Comparison of ENCODE assay signal across 8 cellular contexts in the genomic region with DNA sequence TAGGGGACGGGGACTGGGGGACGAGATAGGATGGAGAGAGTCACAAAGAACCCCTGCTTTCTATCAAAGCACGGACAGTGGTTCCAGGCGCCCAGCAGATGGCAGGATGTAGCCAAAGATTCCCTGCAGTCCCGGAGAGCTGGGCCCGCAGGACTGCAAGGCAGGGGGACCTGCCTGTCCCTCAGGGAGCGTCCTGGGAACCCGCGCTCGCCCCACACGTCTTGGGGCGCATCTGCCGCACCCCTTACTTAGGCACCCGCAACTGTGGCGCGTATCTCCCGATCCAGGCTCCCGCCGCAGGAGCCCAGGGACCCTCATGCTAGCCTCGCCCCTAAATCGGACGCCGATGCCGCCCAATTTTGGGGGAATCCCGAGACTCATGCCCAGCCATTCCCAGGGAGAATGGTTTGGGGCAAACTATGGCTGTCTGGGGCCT. TPM values are rescaled to one million over a fixed set of nuclear protein-coding genes. Genes with fewer than 3 reads are reported as not detected.
DNase-seq lines count a peak whose midpoint lies in the region; ATAC-seq and TF ChIP-seq lines count a peak whose summit lies in the region.

No MANE protein-coding gene starts in this region.

- H3K36me3 ChIP-seq in liver (ENCODE audit: control insufficient read depth in 4 of 4, insufficient read depth in 3 of 4, low read depth in 1 of 4, low read length in 3 of 4): no peaks in the 10 kb centered on the region

- no peak overlapping the region for H3K27ac ChIP-seq in liver (ENCODE audit: low read depth in 1 of 2, low read length in 2 of 2)

- WGBS in liver: 4% methylated on average over 25 of the region's 25 CpGs

- no peak overlapping the region for H3K27ac Mint-ChIP-seq in activated naive CD4-positive, alpha-beta T cell treated with anti-CD3 and anti-CD28 coated beads for 36 hours

- CTCF ChIA-PET in activated naive CD4-positive, alpha-beta T cell treated with anti-CD3 and anti-CD28 coated beads for 36 hours (lab: Charles Lee): interaction anchor here (1.4 kb wide), 1 partner anchor 15 kb away, joined by 6 read pairs; no protein-coding TSS in a partner anchor

- H3K27me3 Mint-ChIP-seq in activated naive CD4-positive, alpha-beta T cell treated with anti-CD3 and anti-CD28 coated beads for 36 hours (ENCODE audit: low read depth): peaks cover 50% of the 10 kb centered on the region

- intact Hi-C loops in activated naive CD4-positive, alpha-beta T cell treated with anti-CD3 and anti-CD28 coated beads for 36 hours (cut with micrococcal nuclease): loop anchor here (1.0 kb wide), 1 partner anchor 763 kb away; no protein-coding TSS in a partner anchor

- H3K27me3 ChIP-seq in liver (ENCODE audit: control insufficient read depth in 4 of 4, insufficient read depth in 4 of 4, low read length in 3 of 4): peaks cover 0 to 11% (median 2%) of the 10 kb centered on the region in 4 donors

- no peak for ATAC-seq in GM21825 (IDR thresholded peaks at IDR 0.05; ENCODE audit: unreplicated experiment)

- no peaks in the 10 kb centered on the region for H3K9me3 ChIP-seq in liver (ENCODE audit: control insufficient read depth in 4 of 4, low read length in 3 of 4)

- H3K4me3 Mint-ChIP-seq in activated naive CD4-positive, alpha-beta T cell treated with anti-CD3 and anti-CD28 coated beads for 36 hours: peak overlapping the region; percentile 55

- no peaks in the 10 kb centered on the region for H3K9me3 Mint-ChIP-seq in activated naive CD4-positive, alpha-beta T cell treated with anti-CD3 and anti-CD28 coated beads for 36 hours

- peak; percentile 63 for DNase-seq in activated naive CD4-positive, alpha-beta T cell treated with anti-CD3 and anti-CD28 coated beads for 36 hours
- DNase-seq in activated naive CD4-positive, alpha-beta T cell (lab: John Stamatoyannopoulos, UW): no peak
- DNase-seq in KBM-7 (peak; percentile 81), SKM-1 (lab: John Stamatoyannopoulos, UW; ENCODE audit: unreplicated experiment) (peak; percentile 86), ecto neural progenitor cell (ENCODE audit: low spot score) (peak; percentile 82)
- DNase-seq in stimulated activated CD8-positive, alpha-beta memory T cell treated with anti-CD3 and anti-CD28 coated beads, Interleukin-4, amount 100 ng/mL, for 48 hours: peak; percentile 57

- TF ChIP-seq CTCF in liver (IDR thresholded peaks at IDR 0.05; ENCODE audit: low read depth, low read length, missing input control): peak; percentile 60

- H3K4me3 ChIP-seq in liver (ENCODE audit: low read depth in 1 of 3, low read length in 3 of 3): peak overlapping the region in 1 of 3 donors; percentile 43

- in situ Hi-C loops in KBM-7 (cut with MboI; ENCODE audit: low pct_unique_long_range_greater_than_20kb, low sequenced_read_pairs): no loop called here

- peaks cover 1 to 17% (median 11%) of the 10 kb centered on the region in 4 donors for H3K4me1 ChIP-seq in liver (ENCODE audit: control insufficient read depth in 4 of 4, insufficient read depth in 4 of 4, low read length in 3 of 4)

- peak; percentile 77 to 81 for TF ChIP-seq RAD21 in liver (IDR thresholded peaks at IDR 0.05)

- peaks cover 8% of the 10 kb centered on the region for H3K4me1 Mint-ChIP-seq in activated naive CD4-positive, alpha-beta T cell treated with anti-CD3 and anti-CD28 coated beads for 36 hours (ENCODE audit: low read depth)

- H3K9ac ChIP-seq in liver (ENCODE audit: low read depth in 1 of 2, low read length in 2 of 2): no peak overlapping the region

- no peaks in the 10 kb centered on the region for H3K36me3 Mint-ChIP-seq in activated naive CD4-positive, alpha-beta T cell treated with anti-CD3 and anti-CD28 coated beads for 36 hours (ENCODE audit: low read depth)

TF ChIP-seq in liver, 16 proteins besides CTCF, POLR2A, EP300 and RAD21:
- TF ChIP-seq HNF4G (IDR thresholded peaks at IDR 0.05): no peak
- TF ChIP-seq, protein P1, sequence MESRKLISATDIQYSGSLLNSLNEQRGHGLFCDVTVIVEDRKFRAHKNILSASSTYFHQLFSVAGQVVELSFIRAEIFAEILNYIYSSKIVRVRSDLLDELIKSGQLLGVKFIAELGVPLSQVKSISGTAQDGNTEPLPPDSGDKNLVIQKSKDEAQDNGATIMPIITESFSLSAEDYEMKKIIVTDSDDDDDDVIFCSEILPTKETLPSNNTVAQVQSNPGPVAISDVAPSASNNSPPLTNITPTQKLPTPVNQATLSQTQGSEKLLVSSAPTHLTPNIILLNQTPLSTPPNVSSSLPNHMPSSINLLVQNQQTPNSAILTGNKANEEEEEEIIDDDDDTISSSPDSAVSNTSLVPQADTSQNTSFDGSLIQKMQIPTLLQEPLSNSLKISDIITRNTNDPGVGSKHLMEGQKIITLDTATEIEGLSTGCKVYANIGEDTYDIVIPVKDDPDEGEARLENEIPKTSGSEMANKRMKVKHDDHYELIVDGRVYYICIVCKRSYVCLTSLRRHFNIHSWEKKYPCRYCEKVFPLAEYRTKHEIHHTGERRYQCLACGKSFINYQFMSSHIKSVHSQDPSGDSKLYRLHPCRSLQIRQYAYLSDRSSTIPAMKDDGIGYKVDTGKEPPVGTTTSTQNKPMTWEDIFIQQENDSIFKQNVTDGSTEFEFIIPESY (IDR thresholded peaks at IDR 0.05): no peak
- no peak for TF ChIP-seq HNF4A (conservative IDR thresholded peaks at IDR 0.05)
- no peak for TF ChIP-seq FOXA1 (IDR thresholded peaks at IDR 0.05)
- no peak for TF ChIP-seq RXRA (IDR thresholded peaks at IDR 0.05)
- TF ChIP-seq NR2F2 (IDR thresholded peaks at IDR 0.05): no peak
- TF ChIP-seq FOXA2 (IDR thresholded peaks at IDR 0.05): no peak
- TF ChIP-seq YY1 (IDR thresholded peaks at IDR 0.05): no peak
- no peak for TF ChIP-seq EGR1 (IDR thresholded peaks at IDR 0.05; ENCODE audit: low read depth in 2 of 2)
- no peak for TF ChIP-seq SP1 (IDR thresholded peaks at IDR 0.05)
- TF ChIP-seq, protein P2, sequence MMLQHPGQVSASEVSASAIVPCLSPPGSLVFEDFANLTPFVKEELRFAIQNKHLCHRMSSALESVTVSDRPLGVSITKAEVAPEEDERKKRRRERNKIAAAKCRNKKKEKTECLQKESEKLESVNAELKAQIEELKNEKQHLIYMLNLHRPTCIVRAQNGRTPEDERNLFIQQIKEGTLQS (IDR thresholded peaks at IDR 0.05): no peak
TF ChIP-seq in liver: peak in this region for 0.

RNA-seq across cellular contexts. Expression of a gene that starts 0.7 kb away (rescaled TPM):
- total RNA-seq in activated naive CD4-positive, alpha-beta T cell treated with anti-CD3 and anti-CD28 coated beads for 36 hours: not detected
- total RNA-seq in liver: under 1 TPM; 0.08 to 0.28 TPM
- under 1 TPM in 1 of 2 donors, not detected in 1; 0.02 TPM for polyA plus RNA-seq in liver

RNA-seq across cellular contexts. Expression of a gene that starts 31.3 kb away (rescaled TPM):
- not detected for total RNA-seq in activated naive CD4-positive, alpha-beta T cell treated with anti-CD3 and anti-CD28 coated beads for 36 hours
- total RNA-seq in liver: 1 to 10 TPM in 1 of 2 donors, not detected in 1; 4.6 TPM
- under 1 TPM in 1 of 2 donors, not detected in 1; 0.13 TPM for polyA plus RNA-seq in liver

Comparison
In these comparisons a context has a peak if more than half of its experiments do, and no peak if none do; other contexts are left out.
1. DNase-seq: peak in activated naive CD4-positive, alpha-beta T cell treated with anti-CD3 and anti-CD28 coated beads for 36 hours (single experiment), KBM-7 (single experiment), SKM-1 (single experiment), ecto neural progenitor cell (single experiment) and stimulated activated CD8-positive, alpha-beta memory T cell treated with anti-CD3 and anti-CD28 coated beads, Interleukin-4, amount 100 ng/mL, for 48 hours (single experiment); none in activated naive CD4-positive, alpha-beta T cell (0 of 4).